Comparison of ENCODE assay signal across 13 cellular contexts in the genomic region with DNA sequence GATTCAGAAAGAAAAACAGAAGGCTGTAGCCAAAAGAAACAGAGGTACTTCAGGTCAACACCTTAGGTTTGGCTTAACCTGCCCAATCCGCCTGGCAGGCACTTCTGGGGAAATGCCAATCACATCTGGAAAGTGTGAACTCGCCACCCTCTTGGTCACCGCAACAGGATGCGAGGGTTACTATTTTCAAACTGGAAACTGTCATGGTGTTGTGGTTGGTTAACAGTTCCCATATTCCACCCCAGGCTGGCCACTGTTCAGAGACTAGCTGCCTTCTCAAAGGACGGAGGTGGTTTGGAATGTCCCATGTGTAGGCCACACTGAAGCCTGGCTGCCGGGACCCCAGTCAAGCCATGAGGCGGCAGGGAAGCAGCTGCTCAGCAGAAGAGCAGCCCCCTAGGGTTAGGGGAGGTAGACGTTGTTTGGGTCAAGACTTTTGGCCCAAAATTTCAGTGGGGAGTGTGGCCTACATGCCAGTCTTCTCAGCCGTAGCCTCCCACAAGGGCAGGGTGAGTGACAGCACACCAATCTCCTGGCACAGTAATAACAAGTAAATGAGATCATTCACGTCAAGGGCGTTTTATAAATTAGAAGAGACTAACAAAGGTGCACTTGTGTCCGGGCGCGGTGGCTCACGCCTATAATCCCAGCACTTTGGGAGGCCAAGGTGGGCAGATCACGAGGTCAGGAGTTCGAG. TPM values are rescaled to one million over a fixed set of nuclear protein-coding genes. Genes with fewer than 3 reads are reported as not detected.
DNase-seq lines count a peak whose midpoint lies in the region; ATAC-seq, FAIRE-seq and TF ChIP-seq lines count a peak whose summit lies in the region.
"Had no signal": no experiment of that assay in that cellular context is flagged by ENCODE, and none has a peak within 500 bp of the region (broad histone marks: within the 10 kb centered on the region; RNA-seq: fewer than 3 reads in every experiment).

No MANE protein-coding gene starts in this region.

- no peak for DNase-seq in esophagus muscularis mucosa (ENCODE audit: extremely low spot score)
- DNase-seq in suprapubic skin (ENCODE audit: low spot score in 2 of 2): no peak
- no peak for DNase-seq in T-cell
- DNase-seq in NCI-H2029 (lab: John Stamatoyannopoulos, UW): no peak
- DNase-seq in RCC 7860 (ENCODE audit: low spot score): no peak
- DNase-seq: activated B cell treated with CpG ODN at 0.5 μM for 24 hours; activated naive CD4-positive, alpha-beta T cell treated with anti-CD3 and anti-CD28 coated beads for 36 hours; DMS153; NCI-H1092; PC-9 had no signal

- peak; percentile 55 for ATAC-seq in GM19372 (IDR thresholded peaks at IDR 0.05; ENCODE audit: low read depth, unreplicated experiment)
- ATAC-seq in HG03432 (IDR thresholded peaks at IDR 0.05; ENCODE audit: unreplicated experiment): peak; percentile 66
- ATAC-seq in T-cell (replicated peaks in 1 of 4): no peak

- no peak for TF ChIP-seq CTCF in esophagus muscularis mucosa (IDR thresholded peaks at IDR 0.05)
- no peak for TF ChIP-seq CTCF in suprapubic skin (IDR thresholded peaks at IDR 0.05)

- H3K9me3 ChIP-seq in esophagus muscularis mucosa (no peaks in the 10 kb centered on the region), suprapubic skin (no peaks in the 10 kb centered on the region)

- H3K27me3 Mint-ChIP-seq in T-cell: no peaks in the 10 kb centered on the region

- no peak overlapping the region for H3K4me3 Mint-ChIP-seq in T-cell
- H3K4me3 Mint-ChIP-seq: activated B cell treated with CpG ODN at 0.5 μM for 24 hours; activated naive CD4-positive, alpha-beta T cell treated with anti-CD3 and anti-CD28 coated beads for 36 hours; neural crest cell had no signal

- no peaks in the 10 kb centered on the region for H3K27me3 ChIP-seq in esophagus muscularis mucosa
- H3K27me3 ChIP-seq in suprapubic skin: no peaks in the 10 kb centered on the region

- no peaks in the 10 kb centered on the region for H3K9me3 Mint-ChIP-seq in T-cell
- H3K9me3 Mint-ChIP-seq: activated B cell treated with CpG ODN at 0.5 μM for 24 hours; activated naive CD4-positive, alpha-beta T cell treated with anti-CD3 and anti-CD28 coated beads for 36 hours; neural crest cell had no signal

- no peaks in the 10 kb centered on the region for H3K36me3 Mint-ChIP-seq in T-cell

- TF ChIP-seq POLR2A in esophagus muscularis mucosa (IDR thresholded peaks at IDR 0.05; ENCODE audit: low read depth): no peak
- no peak for TF ChIP-seq POLR2A in suprapubic skin (IDR thresholded peaks at IDR 0.05)

- no peak for FAIRE-seq in RCC 7860 (lab: Jason Lieb, UNC)

- peaks cover 6 to 12% (median 9%) of the 10 kb centered on the region in 3 donors for H3K4me1 Mint-ChIP-seq in T-cell
- H3K4me1 Mint-ChIP-seq: activated B cell treated with CpG ODN at 0.5 μM for 24 hours had no signal

- H3K27ac Mint-ChIP-seq in T-cell: no peak overlapping the region
- H3K27ac Mint-ChIP-seq: activated B cell treated with CpG ODN at 0.5 μM for 24 hours; activated naive CD4-positive, alpha-beta T cell treated with anti-CD3 and anti-CD28 coated beads for 36 hours had no signal

- intact Hi-C loops in esophagus muscularis mucosa (cut with DNase I): no loop called here

- H3K36me3 ChIP-seq in esophagus muscularis mucosa: peaks cover 0 to 3% (median 0%) of the 10 kb centered on the region in 4 donors
- H3K36me3 ChIP-seq in suprapubic skin: no peaks in the 10 kb centered on the region

- H3K27ac ChIP-seq in esophagus muscularis mucosa (replicated peaks in 1 of 4) (peak overlapping the region in 3 of 4 donors; percentile 20 to 64 (median 46)), suprapubic skin (peak overlapping the region; percentile 7)
- H3K27ac ChIP-seq: PC-9 had no signal

- no peak for TF ChIP-seq EP300 in esophagus muscularis mucosa (IDR thresholded peaks at IDR 0.05)
- no peak for TF ChIP-seq EP300 in suprapubic skin (IDR thresholded peaks at IDR 0.05)

- 87% methylated on average over 15 of the region's 17 CpGs for WGBS in esophagus muscularis mucosa
- 66% methylated on average over 17 of the region's 17 CpGs for WGBS in suprapubic skin

- CTCF ChIA-PET in T-cell (lab: Charles Lee): no interaction called here

- POLR2A ChIA-PET in T-cell (lab: Charles Lee): no interaction called here

- H3K4me1 ChIP-seq in esophagus muscularis mucosa (peaks cover 53 to 72% (median 62%) of the 10 kb centered on the region in 4 donors), suprapubic skin (peaks cover 79% of the 10 kb centered on the region)

- H3K4me3 ChIP-seq in esophagus muscularis mucosa: no peak overlapping the region
- H3K4me3 ChIP-seq in suprapubic skin: no peak overlapping the region
- H3K4me3 ChIP-seq: PC-9 had no signal

RNA-seq across cellular contexts. Expression of a gene that starts 54.6 kb away (rescaled TPM):
- total RNA-seq in esophagus muscularis mucosa: 10 to 100 TPM in 3 of 4 donors, 1 to 10 TPM in 1; 9.1 to 34.3 (median 21.1) TPM
- total RNA-seq in suprapubic skin: 10 to 100 TPM; 20.6 to 30.1 (median 24.8) TPM
- total RNA-seq in T-cell: 10 to 100 TPM; 14.9 to 29.6 (median 21.1) TPM

Comparison
In these comparisons a context has a peak if more than half of its experiments do, and no peak if none do; other contexts are left out.
1. ATAC-seq: peak in GM19372 (single experiment) and HG03432 (single experiment); none in T-cell (0 of 4).